Comparison of ENCODE assay signal across 10 cellular contexts in the genomic region with DNA sequence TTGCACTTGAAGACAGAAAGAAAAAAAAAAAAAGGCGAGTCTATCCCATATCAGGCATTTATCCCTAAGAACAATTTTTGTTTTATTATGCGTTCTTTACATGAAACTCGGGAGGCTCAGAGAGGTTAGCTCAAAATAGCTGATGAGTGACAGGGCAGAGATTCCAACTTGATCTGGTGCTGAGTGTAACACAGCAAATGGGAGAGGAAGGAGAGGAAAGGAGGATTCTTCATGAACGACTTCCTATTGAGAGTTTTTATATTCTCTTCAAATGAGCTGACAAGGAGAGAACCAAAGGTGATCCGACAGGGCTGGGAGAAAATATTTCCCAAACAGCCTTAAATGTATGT.
A peak's percentile ranks its signal among the peaks of the same experiment; 100 is the strongest.
DNase-seq lines count a peak whose midpoint lies in the region; ATAC-seq and TF ChIP-seq lines count a peak whose summit lies in the region.
"Had no signal": no experiment of that assay in that cellular context is flagged by ENCODE, and none has a peak within 500 bp of the region (broad histone marks: within the 10 kb centered on the region; RNA-seq: fewer than 3 reads in every experiment).

No MANE protein-coding gene starts in this region.

- H3K9me3 Mint-ChIP-seq in neural crest cell, result no peaks in the 10 kb centered on the region
- H3K9me3 Mint-ChIP-seq: activated T-cell treated with anti-CD3 and anti-CD28 coated beads, Interleukin-2, amount 50 U/mL, for 4 hours had no signal

- peak overlapping the region; percentile 82 for H3K4me3 ChIP-seq in left ventricle myocardium inferior
- H3K4me3 ChIP-seq in esophagus squamous epithelium, result peak overlapping the region in 3 of 4 donors; percentile 49 to 77 (median 59)
- no peak overlapping the region for H3K4me3 ChIP-seq in coronary artery

- peaks cover 41% of the 10 kb centered on the region for H3K27me3 Mint-ChIP-seq in neural crest cell (ENCODE audit: low read depth)

- no peaks in the 10 kb centered on the region for H3K36me3 Mint-ChIP-seq in neural crest cell (ENCODE audit: low read depth)

- H3K4me1 ChIP-seq in left ventricle myocardium inferior (peaks cover 42% of the 10 kb centered on the region), esophagus squamous epithelium (peaks cover 3 to 46% (median 28%) of the 10 kb centered on the region in 3 donors)

- no peak for TF ChIP-seq POLR2A in esophagus squamous epithelium (IDR thresholded peaks at IDR 0.05)

- no peak for DNase-seq in left ventricle myocardium inferior
- no peak for DNase-seq in cardiac septum (ENCODE audit: low spot score)
- no peak for DNase-seq in esophagus squamous epithelium (lab: John Stamatoyannopoulos, UW)
- DNase-seq in neural crest cell (ENCODE audit: low read depth, low spot score), result no peak
- DNase-seq in NCI-H2227 (lab: John Stamatoyannopoulos, UW; ENCODE audit: unreplicated experiment), result no peak
- DNase-seq in coronary artery (ENCODE audit: low spot score), result no peak
- DNase-seq: activated CD4-positive, alpha-beta T cell treated with anti-CD3 and anti-CD28 coated beads for 1 hour; activated T-cell treated with anti-CD3 and anti-CD28 coated beads, Interleukin-2, amount 50 U/mL, for 4 hours had no signal

- peak overlapping the region; percentile 90 for H3K4me3 Mint-ChIP-seq in neural crest cell
- H3K4me3 Mint-ChIP-seq: activated T-cell treated with anti-CD3 and anti-CD28 coated beads, Interleukin-2, amount 50 U/mL, for 4 hours had no signal

- intact Hi-C loops in left ventricle myocardium inferior (cut with micrococcal nuclease), result loop anchor here (10.0 kb wide), 1 partner anchor 98 kb away; no protein-coding TSS in a partner anchor
- intact Hi-C loops in cardiac septum (cut with DNase I), result no loop called here
- intact Hi-C loops in esophagus squamous epithelium (cut with DNase I), result no loop called here

- ATAC-seq in GM21390 (IDR thresholded peaks at IDR 0.05; ENCODE audit: unreplicated experiment) (no peak), HG03159 (IDR thresholded peaks at IDR 0.05; ENCODE audit: unreplicated experiment) (no peak)
- ATAC-seq: activated T-cell treated with anti-CD3 and anti-CD28 coated beads, Interleukin-2, amount 50 U/mL, for 4 hours had no signal

- H3K9me3 ChIP-seq in left ventricle myocardium inferior (replicated peaks), result no peaks in the 10 kb centered on the region
- H3K9me3 ChIP-seq in esophagus squamous epithelium, result no peaks in the 10 kb centered on the region

- H3K27ac Mint-ChIP-seq in neural crest cell (ENCODE audit: unreplicated experiment), result no peak overlapping the region

- H3K27me3 ChIP-seq in left ventricle myocardium inferior (ENCODE audit: low read depth) (peaks cover 17% of the 10 kb centered on the region), esophagus squamous epithelium (peaks cover 0 to 45% (median 6%) of the 10 kb centered on the region in 4 donors)

- H3K27ac ChIP-seq in left ventricle myocardium inferior (replicated peaks) (no peak overlapping the region), esophagus squamous epithelium (no peak overlapping the region), coronary artery (no peak overlapping the region)

- H3K36me3 ChIP-seq in left ventricle myocardium inferior, result no peaks in the 10 kb centered on the region
- no peaks in the 10 kb centered on the region for H3K36me3 ChIP-seq in esophagus squamous epithelium

- TF ChIP-seq CTCF in left ventricle myocardium inferior (IDR thresholded peaks at IDR 0.05; ENCODE audit: borderline replicate concordance) (no peak), esophagus squamous epithelium (IDR thresholded peaks at IDR 0.05) (no peak), neural crest cell (conservative IDR thresholded peaks at IDR 0.05) (no peak), coronary artery (IDR thresholded peaks at IDR 0.05) (no peak)

- peaks cover 16% of the 10 kb centered on the region for H3K4me1 Mint-ChIP-seq in neural crest cell

- WGBS in esophagus squamous epithelium, 2 donors, result 32 to 37% methylated on average over 5 of the region's 5 CpGs
